ENCODE assay signal across 1 cellular context in the genomic region with DNA sequence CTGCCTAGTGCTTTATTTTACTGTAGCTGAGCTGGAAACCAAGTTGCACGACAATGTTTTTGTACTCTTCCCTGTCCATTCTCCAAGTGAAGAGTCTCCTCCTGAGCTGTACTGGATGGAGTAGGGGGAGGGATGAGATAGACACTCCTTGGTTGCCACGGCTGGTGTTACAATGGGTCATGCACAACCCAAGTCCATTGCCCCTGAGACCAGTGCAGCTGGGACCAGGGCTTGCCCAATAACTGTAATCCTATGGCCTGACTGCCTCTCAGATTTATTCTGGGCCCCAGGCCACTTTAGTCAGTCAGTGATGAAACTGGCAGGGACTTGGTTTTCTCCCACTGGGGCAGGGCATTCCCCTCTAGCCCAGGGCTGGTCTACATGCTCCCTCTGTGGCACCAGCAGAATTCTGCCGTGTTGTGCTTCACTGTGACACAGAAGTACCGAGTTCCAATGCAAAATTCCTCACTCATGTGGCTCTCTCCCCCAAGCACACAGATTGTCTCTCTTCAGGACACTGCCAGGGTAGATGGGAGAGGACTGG.
TF ChIP-seq lines count a peak whose summit lies in the region.

No MANE protein-coding gene starts in this region.

TF ChIP-seq in GM23338, 12 proteins besides CTCF, POLR2A, EP300 and RAD21 (continued from another document):
- TF ChIP-seq ZNF462 (CRISPR knock-in tag; IDR thresholded peaks at IDR 0.05) (no peak), ZNF114 (CRISPR knock-in tag; IDR thresholded peaks at IDR 0.05) (no peak), EZH2phosphoT487 (IDR thresholded peaks at IDR 0.05; ENCODE audit: unreplicated experiment) (no peak)
